11 cellular contexts compared by ENCODE assay signal in genomic region chr19:3027981-3028304, GRCh38. TPM values are rescaled to one million over a fixed set of nuclear protein-coding genes. Genes with fewer than 3 reads are reported as not detected.
DNase-seq lines count a peak whose midpoint lies in the region; ATAC-seq and TF ChIP-seq lines count a peak whose summit lies in the region.
"Had no signal": no experiment of that assay in that cellular context is flagged by ENCODE, and none has a peak within 500 bp of the region (broad histone marks: within the 10 kb centered on the region; RNA-seq: fewer than 3 reads in every experiment).

No MANE protein-coding gene starts in this region.

- no peak for DNase-seq in activated T-cell treated with anti-CD3 and anti-CD28 coated beads, Interleukin-2, amount 50 U/mL, for 72 hours
- DNase-seq in activated T-cell treated with anti-CD3 and anti-CD28 coated beads for 4 hours (no peak), dorsolateral prefrontal cortex (no peak), type B pancreatic cell (ENCODE audit: extremely low spot score, unreplicated experiment) (no peak), GM13976 (ENCODE audit: low spot score) (no peak), NCI-H2081 treated with DMSO at 0.1 percent for 48 hours (lab: John Stamatoyannopoulos, UW) (no peak), NCI-H1694 treated with DMSO at 0.1 percent for 48 hours (lab: John Stamatoyannopoulos, UW) (no peak)
- no peak for DNase-seq in naive thymus-derived CD8-positive, alpha-beta T cell
- DNase-seq: activated CD4-positive, CD25-positive, alpha-beta regulatory T cell treated with anti-CD3 and anti-CD28 coated beads, Interleukin-2, amount 50 U/mL, for 72 hours; nucleus accumbens had no signal

- H3K4me1 Mint-ChIP-seq in activated T-cell treated with anti-CD3 and anti-CD28 coated beads, Interleukin-2, amount 50 U/mL, for 72 hours (ENCODE audit: low read depth): peaks cover 40% of the 10 kb centered on the region
- peaks cover 21 to 45% (median 29%) of the 10 kb centered on the region in 4 donors for H3K4me1 Mint-ChIP-seq in naive thymus-derived CD8-positive, alpha-beta T cell
- H3K4me1 Mint-ChIP-seq in type B pancreatic cell (ENCODE audit: unreplicated experiment): peaks cover 13% of the 10 kb centered on the region

- peak overlapping the region; percentile 59 to 77 for H3K4me3 Mint-ChIP-seq in activated T-cell treated with anti-CD3 and anti-CD28 coated beads, Interleukin-2, amount 50 U/mL, for 72 hours
- H3K4me3 Mint-ChIP-seq in naive thymus-derived CD8-positive, alpha-beta T cell: peak overlapping the region; percentile 70 to 91 (median 79)
- H3K4me3 Mint-ChIP-seq in type B pancreatic cell: peak overlapping the region; percentile 79

- TF ChIP-seq CTCF in dorsolateral prefrontal cortex (IDR thresholded peaks at IDR 0.05 in 54 of 56, conservative IDR thresholded peaks at IDR 0.05 in 2 of 56; ENCODE audit: low read depth in 1 of 56, partially characterized antibody in 56 of 56) (no peak), type B pancreatic cell (conservative IDR thresholded peaks at IDR 0.05) (no peak), GM13976 (IDR thresholded peaks at IDR 0.05; ENCODE audit: borderline replicate concordance, control extremely low read depth, extremely low read depth, insufficient read depth, missing control alignments) (no peak)

- H3K9me3 Mint-ChIP-seq in activated T-cell treated with anti-CD3 and anti-CD28 coated beads, Interleukin-2, amount 50 U/mL, for 72 hours: no peaks in the 10 kb centered on the region
- H3K9me3 Mint-ChIP-seq in naive thymus-derived CD8-positive, alpha-beta T cell: no peaks in the 10 kb centered on the region
- H3K9me3 Mint-ChIP-seq in type B pancreatic cell: no peaks in the 10 kb centered on the region

- in situ Hi-C loops in GM13976 (cut with MboI; ENCODE audit: low sequenced_read_pairs, unreplicated experiment): no loop called here

- no peak overlapping the region for H3K27ac Mint-ChIP-seq in activated T-cell treated with anti-CD3 and anti-CD28 coated beads, Interleukin-2, amount 50 U/mL, for 72 hours
- H3K27ac Mint-ChIP-seq in naive thymus-derived CD8-positive, alpha-beta T cell: peak overlapping the region in 4 of 10 donors; percentile 35 to 77 (median 36)
- H3K27ac Mint-ChIP-seq in type B pancreatic cell: peak overlapping the region; percentile 56

- ATAC-seq in activated T-cell treated with anti-CD3 and anti-CD28 coated beads, Interleukin-2, amount 50 U/mL, for 72 hours (replicated peaks in 1 of 2): no peak
- no peak for ATAC-seq in naive thymus-derived CD8-positive, alpha-beta T cell

- H3K27me3 ChIP-seq in dorsolateral prefrontal cortex: no peaks in the 10 kb centered on the region

- POLR2A ChIA-PET in naive thymus-derived CD8-positive, alpha-beta T cell (lab: Charles Lee): interaction anchor here (0.7 to 1.6 kb wide), 7 partner anchors 8 to 156 kb away, joined by 3 to 14 read pairs (median 3); partner anchors contain the start of gene S1PR4

- intact Hi-C loops in dorsolateral prefrontal cortex (cut with DNase I): no loop called here

- H3K36me3 Mint-ChIP-seq in activated T-cell treated with anti-CD3 and anti-CD28 coated beads, Interleukin-2, amount 50 U/mL, for 72 hours (ENCODE audit: insufficient read depth in 2 of 2): no peaks in the 10 kb centered on the region
- H3K36me3 Mint-ChIP-seq in naive thymus-derived CD8-positive, alpha-beta T cell: no peaks in the 10 kb centered on the region
- peaks cover 3% of the 10 kb centered on the region for H3K36me3 Mint-ChIP-seq in type B pancreatic cell

- H3K27me3 Mint-ChIP-seq in activated T-cell treated with anti-CD3 and anti-CD28 coated beads, Interleukin-2, amount 50 U/mL, for 72 hours (ENCODE audit: low read depth): peaks cover 32% of the 10 kb centered on the region
- H3K27me3 Mint-ChIP-seq in naive thymus-derived CD8-positive, alpha-beta T cell: peaks cover 0 to 8% (median 0%) of the 10 kb centered on the region in 5 donors
- peaks cover 44% of the 10 kb centered on the region for H3K27me3 Mint-ChIP-seq in type B pancreatic cell

- H3K27ac ChIP-seq in dorsolateral prefrontal cortex: peak overlapping the region in 2 of 59 donors; percentile 63 to 77
- H3K27ac ChIP-seq: KMS-11 had no signal

- peak overlapping the region in 38 of 59 donors; percentile 4 to 73 (median 60) for H3K4me3 ChIP-seq in dorsolateral prefrontal cortex

RNA-seq across cellular contexts. Expression of gene TLE2, which starts 1.1 kb away (rescaled TPM):
- total RNA-seq in activated T-cell treated with anti-CD3 and anti-CD28 coated beads, Interleukin-2, amount 50 U/mL, for 72 hours: 10 to 100 TPM; 12.4 to 16.5 TPM
- total RNA-seq in dorsolateral prefrontal cortex: 10 to 100 TPM; 20.7 to 66.1 (median 34.1) TPM
- 10 to 100 TPM; 19.1 to 21.1 TPM for total RNA-seq in naive thymus-derived CD8-positive, alpha-beta T cell
- 10 to 100 TPM in 2 of 3 donors, 1 to 10 TPM in 1; 7.0 to 12.4 (median 10.8) TPM for polyA plus RNA-seq in naive thymus-derived CD8-positive, alpha-beta T cell
- 37.7 and 52.8 TPM in 2 replicates for total RNA-seq in type B pancreatic cell (ENCODE audit: low replicate concordance)

RNA-seq across cellular contexts. Expression of gene TLE5, which starts 34.4 kb away (rescaled TPM):
- 100 to 1,000 TPM; 286 to 349 TPM for total RNA-seq in activated T-cell treated with anti-CD3 and anti-CD28 coated beads, Interleukin-2, amount 50 U/mL, for 72 hours
- total RNA-seq in dorsolateral prefrontal cortex (100 to 1,000 TPM; 425 to 952 (median 709) TPM), type B pancreatic cell (ENCODE audit: low replicate concordance) (302 and 418 TPM in 2 replicates)
- 100 to 1,000 TPM; 981 to 983 TPM for total RNA-seq in naive thymus-derived CD8-positive, alpha-beta T cell
- 100 to 1,000 TPM; 451 to 924 (median 555) TPM for polyA plus RNA-seq in naive thymus-derived CD8-positive, alpha-beta T cell

RNA-seq across cellular contexts. Expression of gene TLE6, which starts 50.6 kb away (rescaled TPM):
- 1 to 10 TPM; 4.5 to 6.0 TPM for total RNA-seq in activated T-cell treated with anti-CD3 and anti-CD28 coated beads, Interleukin-2, amount 50 U/mL, for 72 hours
- total RNA-seq in dorsolateral prefrontal cortex (1 to 10 TPM in 60 of 120 experiments, under 1 TPM in 54, not detected in 6; 0.23 to 3.4 (median 1.1) TPM), type B pancreatic cell (ENCODE audit: low replicate concordance) (3.8 TPM in 2 replicates)
- total RNA-seq in naive thymus-derived CD8-positive, alpha-beta T cell: under 1 TPM in 1 of 2 experiments, not detected in 1; 0.30 TPM
- polyA plus RNA-seq in naive thymus-derived CD8-positive, alpha-beta T cell: under 1 TPM in 2 of 3 donors, not detected in 1; 0.52 to 0.82 TPM
